In genomic region chr17:39200957-39201510, GRCh38 we compare ENCODE assay signal across 8 cellular contexts.
A peak's percentile ranks its signal among the peaks of the same experiment; 100 is the strongest.
DNase-seq lines count a peak whose midpoint lies in the region; ATAC-seq and TF ChIP-seq lines count a peak whose summit lies in the region.

No MANE protein-coding gene starts in this region.

- H3K9ac ChIP-seq in parathyroid adenoma: peak overlapping the region; percentile 90

- H3K9me3 ChIP-seq in DOHH2 (ENCODE audit: control insufficient read depth, insufficient read depth, low read length) (no peaks in the 10 kb centered on the region), parathyroid adenoma (ENCODE audit: control insufficient read depth, low read length) (no peaks in the 10 kb centered on the region)

- peaks cover 13% of the 10 kb centered on the region for H4K20me1 ChIP-seq in DOHH2 (ENCODE audit: control insufficient read depth, insufficient read depth, low read depth, low read length)

- TF ChIP-seq POLR2A in GM18505 (IDR thresholded peaks at IDR 0.05; ENCODE audit: borderline replicate concordance, extremely low read depth, insufficient read depth, insufficient read length): no peak

- H3K79me2 ChIP-seq in DOHH2 (ENCODE audit: control insufficient read depth, low read length): peaks cover 45% of the 10 kb centered on the region
- peaks cover 11% of the 10 kb centered on the region for H3K79me2 ChIP-seq in parathyroid adenoma

- no peaks in the 10 kb centered on the region for H3K9me2 ChIP-seq in DOHH2 (replicated peaks; ENCODE audit: control insufficient read depth, low read length)

- H3K27ac ChIP-seq in DOHH2 (ENCODE audit: low read depth, low read length) (peak overlapping the region; percentile 92), epithelial cell of prostate (peak overlapping the region; percentile 84), parathyroid adenoma (peak overlapping the region; percentile 98)

- peaks cover 67% of the 10 kb centered on the region for H3K4me1 ChIP-seq in DOHH2 (ENCODE audit: control insufficient read depth, low read length)
- H3K4me1 ChIP-seq in parathyroid adenoma: peaks cover 19% of the 10 kb centered on the region

- ATAC-seq in GM18505 (IDR thresholded peaks at IDR 0.05; ENCODE audit: unreplicated experiment) (no peak), HG03520 (IDR thresholded peaks at IDR 0.05; ENCODE audit: unreplicated experiment) (no peak)

- no peak for TF ChIP-seq CTCF in DOHH2 (IDR thresholded peaks at IDR 0.05; ENCODE audit: low read depth, low read length, poor library complexity, severe bottlenecking)
- TF ChIP-seq CTCF in parathyroid adenoma (IDR thresholded peaks at IDR 0.05): no peak

- H3K27me3 ChIP-seq in DOHH2 (ENCODE audit: control insufficient read depth, low read length) (no peaks in the 10 kb centered on the region), parathyroid adenoma (ENCODE audit: control insufficient read depth, insufficient read depth, low read length) (no peaks in the 10 kb centered on the region)

- no peak overlapping the region for H2AFZ ChIP-seq in parathyroid adenoma

- peak overlapping the region; percentile 100 for H3K4me3 ChIP-seq in DOHH2 (ENCODE audit: low read length)
- H3K4me3 ChIP-seq in parathyroid adenoma (ENCODE audit: low read depth, low read length): peak overlapping the region; percentile 89

- H3K36me3 ChIP-seq in DOHH2 (ENCODE audit: control insufficient read depth, low read length): peaks cover 57% of the 10 kb centered on the region
- H3K36me3 ChIP-seq in parathyroid adenoma (ENCODE audit: control insufficient read depth, insufficient read depth, low read length): no peaks in the 10 kb centered on the region

- H3F3A ChIP-seq in DOHH2 (ENCODE audit: control insufficient read depth, insufficient read depth): peaks cover 69% of the 10 kb centered on the region

- DNase-seq in OCI-M1 (lab: John Stamatoyannopoulos, UW): peak; percentile 47
- no peak for DNase-seq in epithelial cell of prostate (ENCODE audit: low read depth, low spot score)
- DNase-seq in GOT3 (lab: John Stamatoyannopoulos, UW): no peak
- DNase-seq in NCI-H1436 treated with DMSO at 0.1 percent for 48 hours (lab: John Stamatoyannopoulos, UW): no peak

- H3K4me2 ChIP-seq in DOHH2 (ENCODE audit: low read length) (peak overlapping the region; percentile 98), parathyroid adenoma (ENCODE audit: low read length) (peak overlapping the region; percentile 91)
